ENCODE assay signal across 8 cellular contexts in genomic region chr2:221573430-221574230, GRCh38. TPM values are rescaled to one million over a fixed set of nuclear protein-coding genes. Genes with fewer than 3 reads are reported as not detected.
DNase-seq lines count a peak whose midpoint lies in the region; ATAC-seq and TF ChIP-seq lines count a peak whose summit lies in the region.

No MANE protein-coding gene starts in this region.

- H3K27me3 Mint-ChIP-seq in CD4-positive, alpha-beta T cell, result peaks cover 52% of the 10 kb centered on the region

- peaks cover 31% of the 10 kb centered on the region for H3K4me1 Mint-ChIP-seq in CD4-positive, alpha-beta T cell (ENCODE audit: low read depth)

- POLR2A ChIA-PET in CD4-positive, alpha-beta T cell (lab: Charles Lee), result interaction anchor here (0.7 to 3.9 kb wide), 9 partner anchors 43 to 888 kb away, joined by 3 to 106 read pairs (median 5); no protein-coding TSS in a partner anchor

- no peaks in the 10 kb centered on the region for H3K36me3 ChIP-seq in endocrine pancreas (ENCODE audit: control insufficient read depth, insufficient read depth, low read length)
- no peaks in the 10 kb centered on the region for H3K36me3 ChIP-seq in mesodermal cell (ENCODE audit: control insufficient read depth, insufficient read depth, low read length)

- no peaks in the 10 kb centered on the region for H3K4me1 ChIP-seq in endocrine pancreas (ENCODE audit: control insufficient read depth, insufficient read depth, low read length)
- H3K4me1 ChIP-seq in mesodermal cell (ENCODE audit: control insufficient read depth, insufficient read depth, low read length, poor library complexity, severe bottlenecking), result no peaks in the 10 kb centered on the region

- CTCF ChIA-PET in CD4-positive, alpha-beta T cell (lab: Charles Lee), result interaction anchor here (0.6 to 3.4 kb wide), 13 partner anchors 9 to 1303 kb away, joined by 3 to 28 read pairs (median 4); no protein-coding TSS in a partner anchor

- H3K4me3 ChIP-seq in endocrine pancreas (ENCODE audit: control insufficient read depth, insufficient read depth, low read length) (peak overlapping the region; percentile 35), mesodermal cell (ENCODE audit: extremely low read depth, insufficient read depth, low read length, poor library complexity, severe bottlenecking) (peak overlapping the region; percentile 60)

- H3K9me3 Mint-ChIP-seq in CD4-positive, alpha-beta T cell, result no peaks in the 10 kb centered on the region

- peaks cover 24% of the 10 kb centered on the region for H3K36me3 Mint-ChIP-seq in CD4-positive, alpha-beta T cell (ENCODE audit: low read depth)

- peaks cover 64% of the 10 kb centered on the region for H3K27me3 ChIP-seq in CD4-positive, alpha-beta T cell (ENCODE audit: control insufficient read depth, insufficient read depth, low read length)
- peaks cover 5% of the 10 kb centered on the region for H3K27me3 ChIP-seq in endocrine pancreas (ENCODE audit: control insufficient read depth, insufficient read depth, low read length)

- no peak overlapping the region for H3K27ac ChIP-seq in CD4-positive, alpha-beta T cell (ENCODE audit: low read depth, low read length)
- H3K27ac ChIP-seq in mesodermal cell (ENCODE audit: low read depth, low read length, severe bottlenecking), result peak overlapping the region; percentile 46

- TF ChIP-seq CTCF in CD4-positive, alpha-beta T cell (IDR thresholded peaks at IDR 0.05), result peak; percentile 99

- intact Hi-C loops in CD4-positive, alpha-beta T cell (cut with DNase I, micrococcal nuclease), result loop anchor here (1.0 to 10.0 kb wide), 7 partner anchors 71 to 1836 kb away; no protein-coding TSS in a partner anchor

- H3K27ac Mint-ChIP-seq in CD4-positive, alpha-beta T cell, result peak overlapping the region; percentile 28

- DNase-seq in CD4-positive, alpha-beta T cell, result peak; percentile 55 to 86 (median 73)
- peak; percentile 92 for DNase-seq in NCI-H82 (lab: John Stamatoyannopoulos, UW)
- DNase-seq in activated CD8-positive, alpha-beta memory T cell treated with anti-CD3 and anti-CD28 coated beads for 48 hours (ENCODE audit: low read depth in 2 of 3, low spot score in 2 of 3), result peak; percentile 51 to 76 (median 70)
- DNase-seq in stimulated activated CD8-positive, alpha-beta memory T cell treated with anti-CD3 and anti-CD28 coated beads, Interleukin-15, amount 100 ng/mL, for 24 hours (ENCODE audit: low read depth), result peak; percentile 81

- peak overlapping the region; percentile 89 for H3K4me3 Mint-ChIP-seq in CD4-positive, alpha-beta T cell

- no peaks in the 10 kb centered on the region for H3K9me3 ChIP-seq in CD4-positive, alpha-beta T cell (ENCODE audit: control insufficient read depth, low read length)
- H3K9me3 ChIP-seq in endocrine pancreas (ENCODE audit: control insufficient read depth, low read length) (no peaks in the 10 kb centered on the region), mesodermal cell (ENCODE audit: control insufficient read depth, low read length) (no peaks in the 10 kb centered on the region)

- 2 to 4% methylated on average over 54 to 61 of the region's 63 CpGs for WGBS in mesodermal cell (ENCODE audit: insufficient coverage in 2 of 2), 2 experiments

- ATAC-seq in CD4-positive, alpha-beta T cell (ENCODE audit: poor library complexity), result peak; percentile 31
- ATAC-seq in GM19452 (IDR thresholded peaks at IDR 0.05; ENCODE audit: unreplicated experiment) (peak; percentile 60), HG03558 (IDR thresholded peaks at IDR 0.05; ENCODE audit: extremely low read depth, unreplicated experiment) (peak; percentile 22)

- peak overlapping the region; percentile 54 for H3K9ac ChIP-seq in endocrine pancreas (ENCODE audit: control insufficient read depth, insufficient read depth, low read length)

RNA-seq across cellular contexts. Expression of gene EPHA4, which starts 1.5 kb away (rescaled TPM):
- 10 to 100 TPM; 85.7 to 86.5 TPM for total RNA-seq in CD4-positive, alpha-beta T cell
- 9.2 TPM for polyA plus RNA-seq in mesodermal cell (2013, experiment 1 of 2)
- 12.6 TPM for polyA plus RNA-seq in mesodermal cell (2013, experiment 2 of 2)
